ENCODE assay signal across 2 cellular contexts in genomic region chr2:120546077-120546864, GRCh38.
TF ChIP-seq lines count a peak whose summit lies in the region.

No MANE protein-coding gene starts in this region.

TF ChIP-seq in IMR-90, 13 proteins besides CTCF, POLR2A, EP300 and RAD21:
- no peak; the same call in 1 of the 2 replicates for TF ChIP-seq CHD1 (IDR thresholded peaks at IDR 0.05; ENCODE audit: low read depth, low read length)
- peak; percentile 77 for TF ChIP-seq NFE2L2 (IDR thresholded peaks at IDR 0.05; ENCODE audit: low read depth, low read length)
- TF ChIP-seq MAZ (IDR thresholded peaks at IDR 0.05; ENCODE audit: borderline replicate concordance, low read depth, low read length) = peak; percentile 71
- TF ChIP-seq MXI1 (IDR thresholded peaks at IDR 0.05; ENCODE audit: borderline replicate concordance, low read depth, low read length) = peak; percentile 57; the same call in 1 of the 2 replicates
- peak; percentile 82 for TF ChIP-seq RCOR1 (IDR thresholded peaks at IDR 0.05; ENCODE audit: insufficient replicate concordance, low read length)
- no peak for TF ChIP-seq ELK1 (IDR thresholded peaks at IDR 0.05; ENCODE audit: borderline replicate concordance, low read depth, low read length)
- peak; percentile 94 for TF ChIP-seq RFX5 (IDR thresholded peaks at IDR 0.05; ENCODE audit: low read depth, low read length)
- no peak for TF ChIP-seq SMC3 (IDR thresholded peaks at IDR 0.05; ENCODE audit: low read depth, low read length)
- TF ChIP-seq MAFK (IDR thresholded peaks at IDR 0.05; ENCODE audit: low read depth, low read length) = peak; percentile 64
- TF ChIP-seq USF2 (IDR thresholded peaks at IDR 0.05; ENCODE audit: low read depth, low read length) = peak; percentile 49; the same call in 1 of the 2 replicates
- peak; percentile 46; the same call in 1 of the 2 replicates for TF ChIP-seq BHLHE40 (IDR thresholded peaks at IDR 0.05; ENCODE audit: low read depth, low read length)
- peak; percentile 95 for TF ChIP-seq CEBPB (IDR thresholded peaks at IDR 0.05; ENCODE audit: low read depth, low read length)
- TF ChIP-seq FOS (IDR thresholded peaks at IDR 0.05; ENCODE audit: low read depth, low read length) = peak; percentile 79

TF ChIP-seq in H1, 55 proteins besides CTCF, POLR2A, EP300 and RAD21:
- TF ChIP-seq CEBPB (IDR thresholded peaks at IDR 0.05; ENCODE audit: low read depth, low read length) = no peak
- TF ChIP-seq CBX5 (IDR thresholded peaks at IDR 0.05; ENCODE audit: low read depth, low read length) = no peak
- TF ChIP-seq TEAD4 (IDR thresholded peaks at IDR 0.05; ENCODE audit: low read depth, low read length) = peak; percentile 45; the same call in 1 of the 2 replicates
- no peak for TF ChIP-seq SP1 (IDR thresholded peaks at IDR 0.05; ENCODE audit: low read depth, low read length)
- no peak for TF ChIP-seq SRF (IDR thresholded peaks at IDR 0.05; ENCODE audit: low read depth, low read length)
